8 cellular contexts compared by ENCODE assay signal in the genomic region with DNA sequence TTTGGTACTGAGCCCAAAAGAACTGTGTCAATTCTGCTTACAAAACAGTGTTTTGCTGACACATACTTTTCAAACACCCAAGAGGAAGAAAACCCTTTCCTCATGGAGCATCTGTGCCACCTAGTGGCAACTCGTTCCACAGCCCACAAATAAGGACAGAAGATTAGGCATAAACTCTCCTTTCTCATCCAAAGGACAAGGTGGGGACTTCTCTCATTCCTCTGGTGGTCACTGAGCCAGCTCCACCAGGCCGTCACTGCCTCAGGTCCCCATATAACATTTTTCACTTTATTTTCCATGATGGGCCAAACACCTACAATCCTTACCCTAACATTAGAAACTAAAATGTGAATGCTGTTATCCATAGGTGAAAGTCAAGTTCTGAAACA.
DNase-seq lines count a peak whose midpoint lies in the region; ATAC-seq and TF ChIP-seq lines count a peak whose summit lies in the region.

No MANE protein-coding gene starts in this region.

- intact Hi-C loops in HCT116 (cut with micrococcal nuclease) = no loop called here
- intact Hi-C loops in activated CD4-positive, alpha-beta memory T cell treated with anti-CD3 and anti-CD28 coated beads for 36 hours (cut with micrococcal nuclease) = loop anchor here (1.0 to 5.0 kb wide), 3 partner anchors 26 to 210 kb away; no protein-coding TSS in a partner anchor

- CTCF ChIA-PET in HCT116 (lab: Charles Lee) = no interaction called here
- CTCF ChIA-PET in activated CD4-positive, alpha-beta memory T cell treated with anti-CD3 and anti-CD28 coated beads for 36 hours (lab: Charles Lee) = interaction anchor here (0.7 to 5.2 kb wide), 14 partner anchors 9 to 308 kb away, joined by 3 to 48 read pairs (median 6); no protein-coding TSS in a partner anchor

- H3K4me1 ChIP-seq in HCT116 (ENCODE audit: control insufficient read depth in 1 of 2, insufficient read depth in 2 of 2, low read length in 2 of 2) (peaks cover 18 to 35% of the 10 kb centered on the region in 2 experiments), lung (ENCODE audit: control insufficient read depth in 2 of 2, insufficient read depth in 2 of 2, low read length in 2 of 2) (peaks cover 0 to 2% of the 10 kb centered on the region in 2 donors)

- H3K27ac ChIP-seq in HCT116 (ENCODE audit: low read depth, low read length) (no peak overlapping the region), lung (ENCODE audit: low read depth in 1 of 2, low read length in 1 of 2) (no peak overlapping the region)

- no peak overlapping the region for H3K4me3 Mint-ChIP-seq in activated CD4-positive, alpha-beta memory T cell treated with anti-CD3 and anti-CD28 coated beads for 36 hours
- H3K4me3 Mint-ChIP-seq in effector memory CD8-positive, alpha-beta T cell = no peak overlapping the region

- BruUV-seq in HCT116 (replicated peaks; lab: Mats Ljungman, UMichigan) = no TSS peak

- 10 to 18% methylated on average over 2 of the region's 2 CpGs for WGBS in lung, 2 donors

- ATAC-seq in HCT116 = peak; percentile 71
- peak; percentile 11 for ATAC-seq in effector memory CD8-positive, alpha-beta T cell (replicated peaks)
- ATAC-seq in lung (ENCODE audit: insufficient read depth, low FRiP score) = peak; percentile 81
- no peak for ATAC-seq in GM18511 (IDR thresholded peaks at IDR 0.05; ENCODE audit: unreplicated experiment)

- H2AFZ ChIP-seq in HCT116 (ENCODE audit: low read depth, low read length, poor library complexity, severe bottlenecking) = no peak overlapping the region

- TF ChIP-seq CTCF in HCT116 (IDR thresholded peaks at IDR 0.05 in 2 of 3, conservative IDR thresholded peaks at IDR 0.05 in 1 of 3; ENCODE audit: borderline replicate concordance in 1 of 3, insufficient read depth in 1 of 3, low read depth in 2 of 3, low read length in 2 of 3) (peak; percentile 68 to 95 (median 78)), lung (IDR thresholded peaks at IDR 0.05; ENCODE audit: control extremely low read depth, extremely low read depth) (peak; percentile 76)

- no peaks in the 10 kb centered on the region for H3K9me3 ChIP-seq in HCT116 (ENCODE audit: control insufficient read depth in 1 of 2, insufficient read depth in 1 of 2, low read depth in 1 of 2, low read length in 2 of 2)
- H3K9me3 ChIP-seq in lung (ENCODE audit: control insufficient read depth in 2 of 2, insufficient read depth in 1 of 2, low read length in 1 of 2) = peaks cover 0 to 2% of the 10 kb centered on the region in 2 donors

- no peak overlapping the region for H3K27ac Mint-ChIP-seq in activated CD4-positive, alpha-beta memory T cell treated with anti-CD3 and anti-CD28 coated beads for 36 hours
- H3K27ac Mint-ChIP-seq in effector memory CD8-positive, alpha-beta T cell = peak overlapping the region in 1 of 2 donors; percentile 8

- RAD21 ChIA-PET in HCT116 (lab: Charles Lee; ENCODE audit: low non-redundant PET in 1 of 2, low total read pairs in 2 of 2, uncharacterized antibody in 2 of 2, unreplicated experiment in 2 of 2) = no interaction called here

- TF ChIP-seq RAD21 in HCT116 (IDR thresholded peaks at IDR 0.05; ENCODE audit: low read depth) = peak; percentile 86

- no peaks in the 10 kb centered on the region for H3K9me2 ChIP-seq in HCT116 (ENCODE audit: insufficient read depth)

- H3K9me3 Mint-ChIP-seq in activated CD4-positive, alpha-beta memory T cell treated with anti-CD3 and anti-CD28 coated beads for 36 hours = no peaks in the 10 kb centered on the region
- no peaks in the 10 kb centered on the region for H3K9me3 Mint-ChIP-seq in effector memory CD8-positive, alpha-beta T cell

- H3K79me2 ChIP-seq in HCT116 (ENCODE audit: insufficient read depth, low read length) = peaks cover 15% of the 10 kb centered on the region; the same call in 1 of the 2 replicates

- no peaks in the 10 kb centered on the region for H3K27me3 Mint-ChIP-seq in activated CD4-positive, alpha-beta memory T cell treated with anti-CD3 and anti-CD28 coated beads for 36 hours
- no peaks in the 10 kb centered on the region for H3K27me3 Mint-ChIP-seq in effector memory CD8-positive, alpha-beta T cell

- POLR2A ChIA-PET in HCT116 (lab: Charles Lee) = no interaction called here
- POLR2A ChIA-PET in activated CD4-positive, alpha-beta memory T cell treated with anti-CD3 and anti-CD28 coated beads for 36 hours (lab: Charles Lee) = interaction anchor here (1.7 kb wide), 1 partner anchor 14 kb away, joined by 4 read pairs; no protein-coding TSS in a partner anchor

- H3K27me3 ChIP-seq in HCT116 (ENCODE audit: insufficient read depth, low read length) = no peaks in the 10 kb centered on the region
- H3K27me3 ChIP-seq in lung (ENCODE audit: control insufficient read depth, insufficient read depth) = no peaks in the 10 kb centered on the region

- peaks cover 33% of the 10 kb centered on the region for H3K36me3 Mint-ChIP-seq in activated CD4-positive, alpha-beta memory T cell treated with anti-CD3 and anti-CD28 coated beads for 36 hours
- H3K36me3 Mint-ChIP-seq in effector memory CD8-positive, alpha-beta T cell (ENCODE audit: insufficient read depth) = peaks cover 56% of the 10 kb centered on the region

- no peak overlapping the region for H3K9ac ChIP-seq in HCT116 (ENCODE audit: low read length)

- TF ChIP-seq POLR2A in HCT116 (IDR thresholded peaks at IDR 0.05; ENCODE audit: borderline replicate concordance, extremely low read depth, insufficient read depth, insufficient read length) = no peak

- no peak overlapping the region for H3K4me3 ChIP-seq in HCT116 (replicated peaks in 1 of 2; ENCODE audit: low read depth in 1 of 2, low read length in 2 of 2)
- no peak overlapping the region for H3K4me3 ChIP-seq in lung

- H3K36me3 ChIP-seq in HCT116 (ENCODE audit: control insufficient read depth in 1 of 2, insufficient read depth in 2 of 2, low read length in 2 of 2) = peaks cover 14 to 24% of the 10 kb centered on the region in 2 experiments; a peak in 3 of 4 replicates
- H3K36me3 ChIP-seq in lung (ENCODE audit: control insufficient read depth in 2 of 2, insufficient read depth in 2 of 2, low read length in 2 of 2) = peaks cover 0 to 36% of the 10 kb centered on the region in 2 donors

- H4K20me1 ChIP-seq in HCT116 (ENCODE audit: insufficient read depth) = peaks cover 7% of the 10 kb centered on the region; the same call in 1 of the 2 replicates

- no peak overlapping the region for H3K4me2 ChIP-seq in HCT116 (ENCODE audit: low read length)

- H3K4me1 Mint-ChIP-seq in activated CD4-positive, alpha-beta memory T cell treated with anti-CD3 and anti-CD28 coated beads for 36 hours (ENCODE audit: low read depth) = peaks cover 73% of the 10 kb centered on the region
- peaks cover 25 to 33% of the 10 kb centered on the region in 2 donors for H3K4me1 Mint-ChIP-seq in effector memory CD8-positive, alpha-beta T cell (ENCODE audit: low read depth in 2 of 2)

- DNase-seq in AML-193 (lab: John Stamatoyannopoulos, UW) = peak; percentile 52 to 60
- peak; percentile 49 for DNase-seq in HCT116 (ENCODE audit: low read depth, low spot score)
- DNase-seq in NCI-H774 (lab: John Stamatoyannopoulos, UW) = peak; percentile 38
- peak; percentile 85 for DNase-seq in activated CD4-positive, alpha-beta memory T cell treated with anti-CD3 and anti-CD28 coated beads for 36 hours
- DNase-seq in effector memory CD8-positive, alpha-beta T cell = peak; percentile 61 to 77 (median 62)
- peak; percentile 74 for DNase-seq in lung (ENCODE audit: low spot score)
- DNase-seq in stimulated activated CD4-positive, alpha-beta T cell treated with anti-CD3 and anti-CD28 coated beads, TNF-alpha, amount 100 ng/mL, for 48 hours (ENCODE audit: low read depth in 3 of 3) = peak; percentile 40 to 55 (median 46)

TF ChIP-seq in HCT116, 20 proteins besides CTCF, POLR2A, EP300 and RAD21:
- TF ChIP-seq SRF (IDR thresholded peaks at IDR 0.05; ENCODE audit: low read depth) (peak; percentile 25; the same call in 1 of the 2 replicates), CBX3 (IDR thresholded peaks at IDR 0.05; ENCODE audit: low read depth) (peak; percentile 61; the same call in 1 of the 2 replicates), JUND (IDR thresholded peaks at IDR 0.05) (no peak)
- TF ChIP-seq, protein P1, sequence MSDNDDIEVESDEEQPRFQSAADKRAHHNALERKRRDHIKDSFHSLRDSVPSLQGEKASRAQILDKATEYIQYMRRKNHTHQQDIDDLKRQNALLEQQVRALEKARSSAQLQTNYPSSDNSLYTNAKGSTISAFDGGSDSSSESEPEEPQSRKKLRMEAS (IDR thresholded peaks at IDR 0.05) = peak; percentile 31; the same call in 1 of the 2 replicates
